11 cellular contexts compared by ENCODE assay signal in the genomic region with DNA sequence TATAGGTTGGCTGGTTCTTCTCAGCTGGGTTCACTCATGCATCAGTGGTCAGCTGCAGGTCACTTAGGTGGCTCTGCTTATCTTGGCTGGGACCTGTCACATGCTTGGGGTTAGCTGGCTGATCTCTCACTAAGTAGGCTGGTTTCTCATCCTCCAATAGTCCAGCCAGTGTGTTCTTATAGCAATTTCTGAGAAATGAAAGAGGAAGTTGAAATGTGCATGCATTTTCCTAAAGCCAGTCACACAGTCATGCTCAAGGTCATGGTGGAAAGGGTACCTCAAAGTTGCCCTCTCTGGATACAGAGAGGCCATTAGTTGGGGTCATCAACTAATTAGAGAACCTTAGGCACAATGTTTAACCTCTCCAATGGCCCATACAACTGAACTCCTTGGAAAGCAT.
DNase-seq lines count a peak whose midpoint lies in the region; ATAC-seq and TF ChIP-seq lines count a peak whose summit lies in the region.
"Had no signal": no experiment of that assay in that cellular context is flagged by ENCODE, and none has a peak within 500 bp of the region (broad histone marks: within the 10 kb centered on the region; RNA-seq: fewer than 3 reads in every experiment).

No MANE protein-coding gene starts in this region.

- H3K4me3 ChIP-seq in PC-3 (ENCODE audit: low read length) = no peak overlapping the region

- H3K27ac Mint-ChIP-seq in dendritic cell treated with granulocyte-macrophage colony-stimulating factor and Interleukin-4, amounts not matched to agents 40 ng/mL and 50 ng/mL, for 4 days = peak overlapping the region; percentile 52
- H3K27ac Mint-ChIP-seq in T-cell = no peak overlapping the region
- H3K27ac Mint-ChIP-seq: activated CD4-positive, alpha-beta memory T cell treated with anti-CD3 and anti-CD28 coated beads, Interleukin-2, amount 10 ng/mL, durations not matched to agents 7 days and 5 days had no signal

- no peak overlapping the region for H3K4me2 ChIP-seq in PC-3 (ENCODE audit: low read length)

- POLR2A ChIA-PET in T-cell (lab: Charles Lee) (no interaction called here), PC-3 (lab: Charles Lee; ENCODE audit: unreplicated experiment) (no interaction called here)

- CTCF ChIA-PET in T-cell (lab: Charles Lee) (no interaction called here), PC-3 (lab: Charles Lee) (no interaction called here)

- H3F3A ChIP-seq in PC-3 (ENCODE audit: low read length, unreplicated experiment) = no peaks in the 10 kb centered on the region

- H3K36me3 ChIP-seq in PC-3 (ENCODE audit: low read depth, low read length) = no peaks in the 10 kb centered on the region

- no peak overlapping the region for H2AFZ ChIP-seq in PC-3 (ENCODE audit: low read length)

- BruUV-seq in PC-3 (replicated peaks; lab: Mats Ljungman, UMichigan) = no TSS peak

- H3K27me3 Mint-ChIP-seq in dendritic cell treated with granulocyte-macrophage colony-stimulating factor and Interleukin-4, amounts not matched to agents 40 ng/mL and 50 ng/mL, for 4 days = peaks cover 54% of the 10 kb centered on the region
- peaks cover 0 to 3% of the 10 kb centered on the region in 2 donors for H3K27me3 Mint-ChIP-seq in T-cell

- intact Hi-C loops in dendritic cell treated with granulocyte-macrophage colony-stimulating factor and Interleukin-4, amounts not matched to agents 40 ng/mL and 50 ng/mL, for 4 days (cut with micrococcal nuclease) = no loop called here
- intact Hi-C loops in PC-3 (cut with micrococcal nuclease) = no loop called here

- H3K4me3 Mint-ChIP-seq in dendritic cell treated with granulocyte-macrophage colony-stimulating factor and Interleukin-4, amounts not matched to agents 40 ng/mL and 50 ng/mL, for 4 days = no peak overlapping the region
- no peak overlapping the region for H3K4me3 Mint-ChIP-seq in T-cell
- H3K4me3 Mint-ChIP-seq: activated CD4-positive, alpha-beta memory T cell treated with anti-CD3 and anti-CD28 coated beads, Interleukin-2, amount 10 ng/mL, durations not matched to agents 7 days and 5 days had no signal

- no peak for TF ChIP-seq CTCF in PC-3 (conservative IDR thresholded peaks at IDR 0.05; ENCODE audit: low read depth, low read length)

- no peak overlapping the region for H3K27ac ChIP-seq in PC-3 (ENCODE audit: low read length)

- H3K27me3 ChIP-seq in PC-3 (ENCODE audit: low read length) = no peaks in the 10 kb centered on the region

- ATAC-seq in GM18861 (IDR thresholded peaks at IDR 0.05; ENCODE audit: unreplicated experiment) = peak; percentile 87
- ATAC-seq in GM21737 (IDR thresholded peaks at IDR 0.05; ENCODE audit: unreplicated experiment) = peak; percentile 77
- ATAC-seq in HG03442 (IDR thresholded peaks at IDR 0.05; ENCODE audit: unreplicated experiment) = peak; percentile 79
- ATAC-seq in T-cell (replicated peaks in 1 of 4) = no peak
- no peak for ATAC-seq in PC-3

- H3K79me2 ChIP-seq in PC-3 (ENCODE audit: low read length) = no peaks in the 10 kb centered on the region

- H3K36me3 Mint-ChIP-seq in dendritic cell treated with granulocyte-macrophage colony-stimulating factor and Interleukin-4, amounts not matched to agents 40 ng/mL and 50 ng/mL, for 4 days (ENCODE audit: low read depth) = no peaks in the 10 kb centered on the region
- no peaks in the 10 kb centered on the region for H3K36me3 Mint-ChIP-seq in T-cell

- H3K9me3 ChIP-seq in PC-3 (ENCODE audit: low read length) = no peaks in the 10 kb centered on the region

- DNase-seq in SW 1271 (lab: John Stamatoyannopoulos, UW) (no peak), NCI-H2171 (lab: John Stamatoyannopoulos, UW) (no peak), T-cell (no peak), PC-3 (no peak)
- DNase-seq: activated CD4-positive, alpha-beta memory T cell treated with anti-CD3 and anti-CD28 coated beads, Interleukin-2, amount 10 ng/mL, durations not matched to agents 7 days and 5 days; NK-92 treated with Interleukin-12 subunit alpha and Interleukin-12 subunit beta, amount 100 ng/mL, for 24 hours; stimulated activated CD4-positive, alpha-beta T cell treated with anti-CD3 and anti-CD28 coated beads, Interleukin-4, amount 100 ng/mL, for 1 hour had no signal

- no peaks in the 10 kb centered on the region for H3K9me3 Mint-ChIP-seq in dendritic cell treated with granulocyte-macrophage colony-stimulating factor and Interleukin-4, amounts not matched to agents 40 ng/mL and 50 ng/mL, for 4 days
- no peaks in the 10 kb centered on the region for H3K9me3 Mint-ChIP-seq in T-cell
- H3K9me3 Mint-ChIP-seq: activated CD4-positive, alpha-beta memory T cell treated with anti-CD3 and anti-CD28 coated beads, Interleukin-2, amount 10 ng/mL, durations not matched to agents 7 days and 5 days had no signal

- H3K9ac ChIP-seq in PC-3 (ENCODE audit: low read length) = no peak overlapping the region

- H3K4me1 ChIP-seq in PC-3 (ENCODE audit: insufficient read depth, low read length) = peaks cover 17% of the 10 kb centered on the region

- peaks cover 38% of the 10 kb centered on the region for H3K4me1 Mint-ChIP-seq in dendritic cell treated with granulocyte-macrophage colony-stimulating factor and Interleukin-4, amounts not matched to agents 40 ng/mL and 50 ng/mL, for 4 days (ENCODE audit: low read depth)
- H3K4me1 Mint-ChIP-seq in T-cell = peaks cover 23 to 34% (median 24%) of the 10 kb centered on the region in 3 donors

- H3K9me2 ChIP-seq in PC-3 (replicated peaks; ENCODE audit: low read length) = no peaks in the 10 kb centered on the region

- H4K20me1 ChIP-seq in PC-3 (ENCODE audit: low read length) = no peaks in the 10 kb centered on the region

Comparison
In these comparisons a context has a peak if more than half of its experiments do, and no peak if none do; other contexts are left out.
1. ATAC-seq: peak in GM18861 (single experiment), GM21737 (single experiment) and HG03442 (single experiment); none in T-cell (0 of 4) and PC-3 (single experiment).